16 cellular contexts compared by ENCODE assay signal in genomic region chr1:17887646-17888395, GRCh38.
DNase-seq lines count a peak whose midpoint lies in the region; ATAC-seq and TF ChIP-seq lines count a peak whose summit lies in the region.
"Had no signal": no experiment of that assay in that cellular context is flagged by ENCODE, and none has a peak within 500 bp of the region (broad histone marks: within the 10 kb centered on the region; RNA-seq: fewer than 3 reads in every experiment).

No MANE protein-coding gene starts in this region.

- no peak for ATAC-seq in HG03108 (IDR thresholded peaks at IDR 0.05; ENCODE audit: unreplicated experiment)

- no peaks in the 10 kb centered on the region for H3K9me3 ChIP-seq in stomach
- H3K9me3 ChIP-seq: BLaER1 had no signal

- WGBS in stomach, 5 donors, result 34 to 50% (median 43%) methylated on average over 12 to 20 of the region's 20 CpGs

- DNase-seq in DMS153 (lab: John Stamatoyannopoulos, UW), result peak; percentile 68
- no peak for DNase-seq in DMS153 treated with DMSO at 0.1 percent for 48 hours (lab: John Stamatoyannopoulos, UW; ENCODE audit: unreplicated experiment)
- DNase-seq in NCI-H2029 (lab: John Stamatoyannopoulos, UW), result peak; percentile 90
- peak; percentile 78 for DNase-seq in cerebellum (ENCODE audit: low spot score)
- DNase-seq in stomach, result peak; percentile 56
- DNase-seq in hippocampal formation (lab: John Stamatoyannopoulos, UW), result no peak
- no peak for DNase-seq in NCI-H510A treated with DMSO at 0.1 percent for 48 hours (lab: John Stamatoyannopoulos, UW)
- DNase-seq: 8988T; CD8-positive, alpha-beta memory T cell; EL; NCI-H1417 treated with DMSO at 0.1 percent for 48 hours; NCI-H1930; NCI-H2227 treated with DMSO at 0.1 percent for 48 hours; NCI-H69 had no signal

- H3K27me3 ChIP-seq in stomach, result peaks cover 0 to 37% (median 18%) of the 10 kb centered on the region in 3 donors
- H3K27me3 ChIP-seq: BLaER1 had no signal

- H3K4me3 ChIP-seq in stomach, result no peak overlapping the region
- H3K4me3 ChIP-seq: BLaER1 had no signal

- no peak for TF ChIP-seq CTCF in stomach (IDR thresholded peaks at IDR 0.05)

- no peaks in the 10 kb centered on the region for H3K36me3 ChIP-seq in stomach
- H3K36me3 ChIP-seq: BLaER1 had no signal

- intact Hi-C loops in stomach (cut with DNase I; ENCODE audit: low total_unique reads), result no loop called here

- H3K27ac ChIP-seq in stomach, result no peak overlapping the region
- H3K27ac ChIP-seq: BLaER1 had no signal

- no peak for TF ChIP-seq EP300 in stomach (IDR thresholded peaks at IDR 0.05)

- TF ChIP-seq POLR2A in stomach (IDR thresholded peaks at IDR 0.05), result no peak

- H3K4me1 ChIP-seq in stomach, result peaks cover 6 to 32% (median 24%) of the 10 kb centered on the region in 4 donors
- H3K4me1 ChIP-seq: BLaER1 had no signal

Comparison
In these comparisons a context has a peak if more than half of its experiments do, and no peak if none do; other contexts are left out.
1. DNase-seq: peak in DMS153 (single experiment), NCI-H2029 (single experiment), cerebellum (single experiment) and stomach (single experiment); none in DMS153 treated with DMSO at 0.1 percent for 48 hours (single experiment), hippocampal formation (0 of 2) and NCI-H510A treated with DMSO at 0.1 percent for 48 hours (single experiment).